In genomic region chr3:99955773-99956562, GRCh38 we compare ENCODE assay signal across 1 cellular context.
A peak's percentile ranks its signal among the peaks of the same experiment; 100 is the strongest.
TF ChIP-seq lines count a peak whose summit lies in the region.

No MANE protein-coding gene starts in this region.

TF ChIP-seq in HepG2, 621 proteins besides CTCF, POLR2A, EP300 and RAD21 (continued from another document and continues in another):
- TF ChIP-seq PAXIP1 (CRISPR knock-in tag; conservative IDR thresholded peaks at IDR 0.05) (0 out of 2 replicates have a peak, but pooled peaks have one; percentile 41), ZNF329 (CRISPR knock-in tag; IDR thresholded peaks at IDR 0.05; ENCODE audit: low read depth) (no peak), SOX13 (IDR thresholded peaks at IDR 0.05) (no peak), SOX13 (CRISPR knock-in tag; conservative IDR thresholded peaks at IDR 0.05 in 1 of 2, IDR thresholded peaks at IDR 0.05 in 1 of 2) (peak in 1 of 2 experiments; percentile 19; a peak in 1 of 4 replicates), HDAC6 (IDR thresholded peaks at IDR 0.05; ENCODE audit: low read depth, low read length) (no peak), CC2D1A (CRISPR knock-in tag; IDR thresholded peaks at IDR 0.05) (no peak), FOXJ3 (CRISPR knock-in tag; IDR thresholded peaks at IDR 0.05; ENCODE audit: borderline replicate concordance) (no peak), AHDC1 (CRISPR knock-in tag; IDR thresholded peaks at IDR 0.05; ENCODE audit: borderline replicate concordance) (no peak), ZNF138 (CRISPR knock-in tag; IDR thresholded peaks at IDR 0.05; ENCODE audit: low read depth) (no peak), ZNF263 (CRISPR knock-in tag; IDR thresholded peaks at IDR 0.05) (no peak), SIN3A (IDR thresholded peaks at IDR 0.05; ENCODE audit: borderline replicate concordance, low read depth, low read length) (no peak), THAP9 (CRISPR knock-in tag; IDR thresholded peaks at IDR 0.05; ENCODE audit: borderline replicate concordance) (no peak), KMT2B (CRISPR knock-in tag; IDR thresholded peaks at IDR 0.05) (no peak), ZFX (CRISPR knock-in tag; IDR thresholded peaks at IDR 0.05; ENCODE audit: low read depth) (no peak), MEIS2 (CRISPR knock-in tag; IDR thresholded peaks at IDR 0.05) (no peak), ZNF83 (CRISPR knock-in tag; IDR thresholded peaks at IDR 0.05; ENCODE audit: borderline replicate concordance) (no peak), PHF5A (CRISPR knock-in tag; IDR thresholded peaks at IDR 0.05; ENCODE audit: low read depth, unreplicated experiment) (peak; percentile 20), ZNF766 (CRISPR knock-in tag; IDR thresholded peaks at IDR 0.05; ENCODE audit: borderline replicate concordance) (no peak), ZNF607 (CRISPR knock-in tag; IDR thresholded peaks at IDR 0.05; ENCODE audit: borderline replicate concordance) (no peak), CREM (IDR thresholded peaks at IDR 0.05) (no peak), CREM (CRISPR knock-in tag; IDR thresholded peaks at IDR 0.05) (no peak), MTA3 (CRISPR knock-in tag; IDR thresholded peaks at IDR 0.05) (no peak), TCF7 (IDR thresholded peaks at IDR 0.05; ENCODE audit: low read depth) (no peak), GRHL1 (CRISPR knock-in tag; conservative IDR thresholded peaks at IDR 0.05) (no peak), PRPF4 (IDR thresholded peaks at IDR 0.05; ENCODE audit: low read depth, low read length, poor library complexity, severe bottlenecking) (no peak), ZNF24 (IDR thresholded peaks at IDR 0.05) (no peak), ZNF7 (CRISPR knock-in tag; IDR thresholded peaks at IDR 0.05) (no peak), RBAK (CRISPR knock-in tag; IDR thresholded peaks at IDR 0.05) (no peak), MAF1 (CRISPR knock-in tag; IDR thresholded peaks at IDR 0.05; ENCODE audit: borderline replicate concordance) (no peak), SOX6 (IDR thresholded peaks at IDR 0.05) (no peak), SOX6 (CRISPR knock-in tag; IDR thresholded peaks at IDR 0.05) (0 out of 2 replicates have a peak, but pooled peaks have one; percentile 9), THAP7 (CRISPR knock-in tag; IDR thresholded peaks at IDR 0.05) (no peak), NR0B2 (CRISPR knock-in tag; IDR thresholded peaks at IDR 0.05) (no peak), ZNF318 (CRISPR knock-in tag; IDR thresholded peaks at IDR 0.05) (no peak), PLRG1 (conservative IDR thresholded peaks at IDR 0.05) (no peak)
